Comparison of ENCODE assay signal across 18 cellular contexts in genomic region chr2:3348771-3349170, GRCh38. TPM values are rescaled to one million over a fixed set of nuclear protein-coding genes. Genes with fewer than 3 reads are reported as not detected.
DNase-seq lines count a peak whose midpoint lies in the region; ATAC-seq and TF ChIP-seq lines count a peak whose summit lies in the region.
"Had no signal": no experiment of that assay in that cellular context is flagged by ENCODE, and none has a peak within 500 bp of the region (broad histone marks: within the 10 kb centered on the region; RNA-seq: fewer than 3 reads in every experiment).

No MANE protein-coding gene starts in this region.

- TF ChIP-seq CTCF in prostate gland (IDR thresholded peaks at IDR 0.05): no peak

- H3K27me3 ChIP-seq in esophagus (ENCODE audit: control insufficient read depth in 1 of 2, insufficient read depth in 2 of 2, low read length in 2 of 2) (no peaks in the 10 kb centered on the region), prostate gland (replicated peaks; ENCODE audit: insufficient read depth) (no peaks in the 10 kb centered on the region)
- H3K27me3 ChIP-seq: adrenal gland, tibial nerve had no signal

- H3K9me3 ChIP-seq in esophagus (ENCODE audit: control insufficient read depth in 2 of 2, insufficient read depth in 1 of 2, low read depth in 1 of 2, low read length in 1 of 2): no peaks in the 10 kb centered on the region
- H3K9me3 ChIP-seq in prostate gland: no peaks in the 10 kb centered on the region
- H3K9me3 ChIP-seq: adrenal gland, mucosa of descending colon had no signal

- 57 to 60% methylated on average over 13 of the region's 13 CpGs for WGBS in esophagus, 2 donors
- WGBS in prostate gland: 54% methylated on average over 12 of the region's 13 CpGs

- H3K27ac ChIP-seq in esophagus (ENCODE audit: low read depth in 2 of 2, low read length in 1 of 2): peak overlapping the region; percentile 7 to 78
- H3K27ac ChIP-seq in prostate gland: peak overlapping the region; percentile 53 to 57
- H3K27ac ChIP-seq: adrenal gland, RWPE1, tibial nerve had no signal

- no peak for TF ChIP-seq POLR2A in prostate gland (IDR thresholded peaks at IDR 0.05)

- H3K4me3 ChIP-seq in esophagus (ENCODE audit: low read depth in 1 of 2, low read length in 2 of 2): peak overlapping the region; percentile 5 to 23
- peak overlapping the region; percentile 8 to 15 for H3K4me3 ChIP-seq in prostate gland
- H3K4me3 ChIP-seq: adrenal gland, mucosa of descending colon, tibial nerve had no signal

- H3K9me3 Mint-ChIP-seq in activated naive CD4-positive, alpha-beta T cell treated with anti-CD3 and anti-CD28 coated beads, Interleukin-2, amount 50 U/mL, for 72 hours: peaks cover 5 to 20% of the 10 kb centered on the region in 2 donors

- ATAC-seq in activated naive CD4-positive, alpha-beta T cell treated with anti-CD3 and anti-CD28 coated beads, Interleukin-2, amount 50 U/mL, for 72 hours: no peak
- no peak for ATAC-seq in GM19035 (IDR thresholded peaks at IDR 0.05; ENCODE audit: unreplicated experiment)
- ATAC-seq: mucosa of descending colon, T-helper 17 cell had no signal

- peaks cover 45 to 64% of the 10 kb centered on the region in 2 donors for H3K36me3 Mint-ChIP-seq in activated naive CD4-positive, alpha-beta T cell treated with anti-CD3 and anti-CD28 coated beads, Interleukin-2, amount 50 U/mL, for 72 hours

- peaks cover 0 to 3% of the 10 kb centered on the region in 2 donors for H3K4me1 ChIP-seq in esophagus (ENCODE audit: control insufficient read depth in 2 of 2, insufficient read depth in 2 of 2, low read length in 1 of 2)
- no peaks in the 10 kb centered on the region for H3K4me1 ChIP-seq in prostate gland (replicated peaks)
- H3K4me1 ChIP-seq: adrenal gland, tibial nerve had no signal

- no peak overlapping the region for H3K27ac Mint-ChIP-seq in activated naive CD4-positive, alpha-beta T cell treated with anti-CD3 and anti-CD28 coated beads, Interleukin-2, amount 50 U/mL, for 72 hours
- H3K27ac Mint-ChIP-seq: activated T-helper 1 cell treated with anti-CD3 and anti-CD28 coated beads, Interleukin-12 subunit alpha, Interleukin-12 subunit beta, Interleukin-2, Interleukin-4 antibody, amounts not matched to agents 30 ng/mL and 10 ng/mL and 1 ng/mL, durations not matched to agents 14 hours and 24 hours and 36 hours; T-helper 17 cell had no signal

- intact Hi-C loops in prostate gland (cut with DNase I): no loop called here

- peak; percentile 9 for DNase-seq in DMS153 (lab: John Stamatoyannopoulos, UW)
- DNase-seq in NCI-H2227 treated with DMSO at 0.1 percent for 48 hours (lab: John Stamatoyannopoulos, UW): peak; percentile 56
- peak; percentile 36 for DNase-seq in prostate gland (ENCODE audit: low spot score)
- no peak for DNase-seq in NCI-H82 (lab: John Stamatoyannopoulos, UW)
- no peak for DNase-seq in activated naive CD4-positive, alpha-beta T cell treated with anti-CD3 and anti-CD28 coated beads, Interleukin-2, amount 50 U/mL, for 72 hours (ENCODE audit: low spot score in 2 of 2)
- DNase-seq in NOMO-1 (lab: John Stamatoyannopoulos, UW; ENCODE audit: unreplicated experiment in 2 of 2): no peak
- DNase-seq: activated CD4-positive, alpha-beta T cell treated with anti-CD3 and anti-CD28 coated beads, Interleukin-2, amount 50 U/mL, for 1 hour; dermis blood vessel endothelial cell; mucosa of descending colon; NCI-H1048; NCI-H524 treated with DMSO at 0.1 percent for 48 hours; T-helper 17 cell had no signal

- peaks cover 2 to 11% of the 10 kb centered on the region in 2 donors for H3K36me3 ChIP-seq in esophagus (ENCODE audit: control insufficient read depth in 2 of 2, insufficient read depth in 2 of 2, low read length in 1 of 2)
- H3K36me3 ChIP-seq in prostate gland: no peaks in the 10 kb centered on the region
- H3K36me3 ChIP-seq: adrenal gland had no signal

RNA-seq across cellular contexts. Expression of gene EIPR1, which starts 28.8 kb away (rescaled TPM):
- polyA plus RNA-seq in esophagus: 10 to 100 TPM in 1 of 2 donors, 1 to 10 TPM in 1; 8.2 to 22.8 TPM
- total RNA-seq in prostate gland: 10 to 100 TPM; 30.0 to 52.3 TPM
- total RNA-seq in activated naive CD4-positive, alpha-beta T cell treated with anti-CD3 and anti-CD28 coated beads, Interleukin-2, amount 50 U/mL, for 72 hours: 10 to 100 TPM; 28.0 to 43.6 TPM

RNA-seq across cellular contexts. Expression of gene TRAPPC12, which starts 30.7 kb away (rescaled TPM):
- 10 to 100 TPM; 43.6 to 64.2 TPM for polyA plus RNA-seq in esophagus
- total RNA-seq in prostate gland: 100 to 1,000 TPM; 114 to 128 TPM
- 10 to 100 TPM; 53.9 to 71.4 TPM for total RNA-seq in activated naive CD4-positive, alpha-beta T cell treated with anti-CD3 and anti-CD28 coated beads, Interleukin-2, amount 50 U/mL, for 72 hours

Comparison
In these comparisons a context has a peak if more than half of its experiments do, and no peak if none do; other contexts are left out.
1. DNase-seq: peak in DMS153 (single experiment), NCI-H2227 treated with DMSO at 0.1 percent for 48 hours (single experiment) and prostate gland (single experiment); none in NCI-H82 (single experiment), activated naive CD4-positive, alpha-beta T cell treated with anti-CD3 and anti-CD28 coated beads, Interleukin-2, amount 50 U/mL, for 72 hours (0 of 2) and NOMO-1 (0 of 2).